In genomic region chr20:63522981-63523611, GRCh38 we compare ENCODE assay signal across 15 cellular contexts. TPM values are rescaled to one million over a fixed set of nuclear protein-coding genes. Genes with fewer than 3 reads are reported as not detected.
A peak's percentile ranks its signal among the peaks of the same experiment; 100 is the strongest.
DNase-seq lines count a peak whose midpoint lies in the region; ATAC-seq and TF ChIP-seq lines count a peak whose summit lies in the region.
"Had no signal": no experiment of that assay in that cellular context is flagged by ENCODE, and none has a peak within 500 bp of the region (broad histone marks: within the 10 kb centered on the region; RNA-seq: fewer than 3 reads in every experiment).

No MANE protein-coding gene starts in this region.

- H3K27me3 ChIP-seq in left lung = peaks cover 0 to 14% of the 10 kb centered on the region in 2 donors
- peaks cover 0 to 20% (median 0%) of the 10 kb centered on the region in 7 donors for H3K27me3 ChIP-seq in spleen (replicated peaks in 1 of 7)
- H3K27me3 ChIP-seq: cardiac muscle cell had no signal

- H3K4me1 ChIP-seq in left lung (peaks cover 11 to 36% of the 10 kb centered on the region in 2 donors), spleen (peaks cover 14 to 54% (median 33%) of the 10 kb centered on the region in 6 donors)

- H3K27ac Mint-ChIP-seq in activated naive CD8-positive, alpha-beta T cell = no peak overlapping the region
- no peak overlapping the region for H3K27ac Mint-ChIP-seq in activated naive CD8-positive, alpha-beta T cell treated with anti-CD3 and anti-CD28 coated beads for 36 hours
- H3K27ac Mint-ChIP-seq: stimulated activated memory B cell treated with anti-CD40 and anti-IgM and Interleukin-4, amounts not matched to agents 10 μg/mL and 1 μg/mL and 100 μg/mL, for 72 hours had no signal

- H3K36me3 ChIP-seq in left lung (peaks cover 0 to 19% of the 10 kb centered on the region in 2 donors), spleen (peaks cover 0 to 25% (median 8%) of the 10 kb centered on the region in 6 donors)

- DNase-seq in activated naive CD8-positive, alpha-beta T cell treated with anti-CD3 and anti-CD28 coated beads for 36 hours = no peak
- DNase-seq in left lung (peak; percentile 34 to 69), spleen (peak; percentile 75)
- no peak for DNase-seq in activated CD4-positive, CD25-positive, alpha-beta regulatory T cell (lab: John Stamatoyannopoulos, UW)
- no peak for DNase-seq in effector CD8-positive, alpha-beta T cell (lab: John Stamatoyannopoulos, UW)
- DNase-seq: DMS79 treated with DMSO at 0.1 percent for 48 hours; stimulated activated CD4-positive, alpha-beta T cell treated with anti-CD3 and anti-CD28 coated beads, Interleukin-2, amount 100 ng/mL, for 48 hours had no signal

- WGBS in spleen, 5 donors = 92 to 100% (median 98%) methylated on average over 7 to 11 of the region's 11 CpGs

- H3K9me3 Mint-ChIP-seq in activated naive CD8-positive, alpha-beta T cell (ENCODE audit: low read depth) = no peaks in the 10 kb centered on the region
- peaks cover 6% of the 10 kb centered on the region for H3K9me3 Mint-ChIP-seq in activated naive CD8-positive, alpha-beta T cell treated with anti-CD3 and anti-CD28 coated beads for 36 hours

- TF ChIP-seq POLR2A in spleen (IDR thresholded peaks at IDR 0.05) = no peak

- ATAC-seq in SK-N-SH treated with all-trans-retinoic acid at 6 μM for 48 hours (no peak), left lung (no peak), HG03521 (IDR thresholded peaks at IDR 0.05; ENCODE audit: unreplicated experiment) (no peak)
- ATAC-seq: activated CD4-positive, CD25-positive, alpha-beta regulatory T cell treated with anti-CD3 and anti-CD28 coated beads, Interleukin-2, amount 50 U/mL, for 24 hours; heart right ventricle; stimulated activated memory B cell treated with anti-CD40 and anti-IgM and Interleukin-4, amounts not matched to agents 10 μg/mL and 1 μg/mL and 100 μg/mL, for 72 hours had no signal

- H3K4me1 Mint-ChIP-seq in activated naive CD8-positive, alpha-beta T cell (ENCODE audit: low read depth) = peaks cover 15% of the 10 kb centered on the region
- peaks cover 6% of the 10 kb centered on the region for H3K4me1 Mint-ChIP-seq in activated naive CD8-positive, alpha-beta T cell treated with anti-CD3 and anti-CD28 coated beads for 36 hours

- intact Hi-C loops in left lung (cut with DNase I) (no loop called here), spleen (cut with DNase I; ENCODE audit: low total_unique reads) (no loop called here)

- no peak overlapping the region for H3K4me3 ChIP-seq in left lung
- H3K4me3 ChIP-seq in spleen = no peak overlapping the region
- H3K4me3 ChIP-seq: cardiac muscle cell had no signal

- no peaks in the 10 kb centered on the region for H3K27me3 Mint-ChIP-seq in activated naive CD8-positive, alpha-beta T cell
- no peaks in the 10 kb centered on the region for H3K27me3 Mint-ChIP-seq in activated naive CD8-positive, alpha-beta T cell treated with anti-CD3 and anti-CD28 coated beads for 36 hours

- TF ChIP-seq CTCF in left lung (IDR thresholded peaks at IDR 0.05) = no peak
- no peak for TF ChIP-seq CTCF in spleen (IDR thresholded peaks at IDR 0.05 in 8 of 11, conservative IDR thresholded peaks at IDR 0.05 in 3 of 11)

- peaks cover 2% of the 10 kb centered on the region for H3K36me3 Mint-ChIP-seq in activated naive CD8-positive, alpha-beta T cell
- peaks cover 26% of the 10 kb centered on the region for H3K36me3 Mint-ChIP-seq in activated naive CD8-positive, alpha-beta T cell treated with anti-CD3 and anti-CD28 coated beads for 36 hours

- H3K9me3 ChIP-seq in left lung (peaks cover 0 to 9% of the 10 kb centered on the region in 2 donors), spleen (peaks cover 0 to 12% (median 8%) of the 10 kb centered on the region in 8 donors)

- H3K4me3 Mint-ChIP-seq in activated naive CD8-positive, alpha-beta T cell = peak overlapping the region; percentile 20
- no peak overlapping the region for H3K4me3 Mint-ChIP-seq in activated naive CD8-positive, alpha-beta T cell treated with anti-CD3 and anti-CD28 coated beads for 36 hours

- H3K27ac ChIP-seq in left lung (no peak overlapping the region), spleen (no peak overlapping the region)
- H3K27ac ChIP-seq: cardiac muscle cell had no signal

TF ChIP-seq in SK-N-SH treated with all-trans-retinoic acid at 6 μM for 48 hours, 23 proteins besides CTCF, POLR2A, EP300 and RAD21:
- TF ChIP-seq PATZ1 (CRISPR knock-in tag; IDR thresholded peaks at IDR 0.05; ENCODE audit: borderline replicate concordance) (0 out of 2 replicates have a peak, but pooled peaks have one; percentile 6), ARNTL (CRISPR knock-in tag; IDR thresholded peaks at IDR 0.05; ENCODE audit: borderline replicate concordance, low read depth) (no peak)

RNA-seq across cellular contexts. Expression of gene PPDPF, which starts 2.5 kb away (rescaled TPM):
- total RNA-seq in activated naive CD8-positive, alpha-beta T cell treated with anti-CD3 and anti-CD28 coated beads for 36 hours = 100 to 1,000 TPM; 128 to 136 TPM
- total RNA-seq in left lung (100 to 1,000 TPM; 233 to 662 TPM), spleen (100 to 1,000 TPM in 4 of 7 donors, 10 to 100 TPM in 3; 68.8 to 167 (median 105) TPM)
- polyA plus RNA-seq in spleen = 100 to 1,000 TPM; 123 to 275 (median 186) TPM

RNA-seq across cellular contexts. Expression of gene PTK6, which starts 14.1 kb away (rescaled TPM):
- total RNA-seq in activated naive CD8-positive, alpha-beta T cell treated with anti-CD3 and anti-CD28 coated beads for 36 hours = under 1 TPM; 0.16 to 0.26 TPM
- 1 to 10 TPM; 4.5 to 7.3 TPM for total RNA-seq in left lung
- total RNA-seq in spleen = 1 to 10 TPM in 1 of 7 donors, under 1 TPM in 6; 0.20 to 1.0 (median 0.77) TPM
- polyA plus RNA-seq in spleen = under 1 TPM; 0.55 to 0.72 (median 0.64) TPM
- total RNA-seq: cardiac muscle cell had no signal

RNA-seq across cellular contexts. Expression of gene EEF1A2, which starts 24.2 kb away (rescaled TPM):
- total RNA-seq in activated naive CD8-positive, alpha-beta T cell treated with anti-CD3 and anti-CD28 coated beads for 36 hours = under 1 TPM in 1 of 2 experiments, not detected in 1; 0.27 TPM
- under 1 TPM; 0.47 to 0.50 TPM for total RNA-seq in left lung
- total RNA-seq in spleen = 1 to 10 TPM in 3 of 7 donors, under 1 TPM in 4; 0.39 to 1.4 (median 0.54) TPM
- polyA plus RNA-seq in spleen = under 1 TPM; 0.48 to 0.57 (median 0.53) TPM

RNA-seq across cellular contexts. Expression of gene SRMS, which starts 24.5 kb away (rescaled TPM):
- not detected for total RNA-seq in activated naive CD8-positive, alpha-beta T cell treated with anti-CD3 and anti-CD28 coated beads for 36 hours
- total RNA-seq in left lung (not detected), spleen (1 to 10 TPM in 4 of 7 donors, under 1 TPM in 1, not detected in 2; 0.46 to 1.5 (median 1.2) TPM)
- under 1 TPM; 0.07 to 0.19 (median 0.12) TPM for polyA plus RNA-seq in spleen
- total RNA-seq: cardiac muscle cell, heart right ventricle, liver had no signal
- polyA plus RNA-seq: cardiac muscle cell, heart right ventricle, liver had no signal

RNA-seq across cellular contexts. Expression of gene FNDC11, which starts 30.9 kb away (rescaled TPM):
- total RNA-seq in activated naive CD8-positive, alpha-beta T cell treated with anti-CD3 and anti-CD28 coated beads for 36 hours = under 1 TPM; 0.10 to 0.20 TPM
- total RNA-seq in left lung (under 1 TPM; 0.23 to 0.60 TPM), spleen (1 to 10 TPM in 4 of 7 donors, under 1 TPM in 3; 0.33 to 2.0 (median 1.0) TPM)
- polyA plus RNA-seq in spleen = 1 to 10 TPM in 1 of 3 donors, under 1 TPM in 2; 0.91 to 1.8 (median 0.98) TPM

Comparison
In these comparisons a context has a peak if more than half of its experiments do, and no peak if none do; other contexts are left out.
1. DNase-seq: peak in left lung (2 of 2) and spleen (single experiment); none in activated naive CD8-positive, alpha-beta T cell treated with anti-CD3 and anti-CD28 coated beads for 36 hours (single experiment), activated CD4-positive, CD25-positive, alpha-beta regulatory T cell (0 of 4) and effector CD8-positive, alpha-beta T cell (single experiment).